In genomic region chr7:157138101-157138423, GRCh38 we compare ENCODE assay signal across 8 cellular contexts. TPM values are rescaled to one million over a fixed set of nuclear protein-coding genes. Genes with fewer than 3 reads are reported as not detected.
A peak's percentile ranks its signal among the peaks of the same experiment; 100 is the strongest.
DNase-seq lines count a peak whose midpoint lies in the region; ATAC-seq, FAIRE-seq and TF ChIP-seq lines count a peak whose summit lies in the region.

No MANE protein-coding gene starts in this region.

- DNase-seq in bronchial epithelial cell (ENCODE audit: low read depth): peak; percentile 36

- peak overlapping the region; percentile 19 for H3K9ac ChIP-seq in mucosa of stomach (ENCODE audit: low read length)

- no peaks in the 10 kb centered on the region for H3K9me3 ChIP-seq in mucosa of stomach (ENCODE audit: control insufficient read depth, low read length)

- FAIRE-seq in bronchial epithelial cell (lab: Jason Lieb, UNC): no peak

- H3K4me3 ChIP-seq in ACC112 (ENCODE audit: low read depth, low read length) (peak overlapping the region; percentile 83), bronchial epithelial cell (ENCODE audit: low read depth, low read length) (peak overlapping the region; percentile 65), mucosa of stomach (ENCODE audit: low read length) (no peak overlapping the region)

- peaks cover 30% of the 10 kb centered on the region for H3K4me1 ChIP-seq in ACC112 (ENCODE audit: control insufficient read depth, insufficient read depth, low read length, unreplicated experiment)
- peaks cover 11% of the 10 kb centered on the region for H3K4me1 ChIP-seq in mucosa of stomach (ENCODE audit: control insufficient read depth, insufficient read depth, low read length)

- peak overlapping the region; percentile 68 for H3K27ac ChIP-seq in ACC112 (ENCODE audit: low read depth, low read length)

- H3K79me2 ChIP-seq in ACC112 (ENCODE audit: control insufficient read depth, insufficient read depth, low read length, unreplicated experiment): peaks cover 42% of the 10 kb centered on the region

- ATAC-seq in HG03060 (IDR thresholded peaks at IDR 0.05; ENCODE audit: low read depth, unreplicated experiment) (peak; percentile 31), GM21737 (IDR thresholded peaks at IDR 0.05; ENCODE audit: unreplicated experiment) (no peak), GM21447 (IDR thresholded peaks at IDR 0.05; ENCODE audit: unreplicated experiment) (no peak), HG02885 (IDR thresholded peaks at IDR 0.05; ENCODE audit: poor library complexity, unreplicated experiment) (no peak), GM18498 (IDR thresholded peaks at IDR 0.05; ENCODE audit: unreplicated experiment) (no peak)

- TF ChIP-seq CTCF in bronchial epithelial cell (IDR thresholded peaks at IDR 0.05; ENCODE audit: insufficient read depth, low read length, severe bottlenecking): no peak

- H3K27me3 ChIP-seq in ACC112 (ENCODE audit: insufficient read depth, low read length) (no peaks in the 10 kb centered on the region), bronchial epithelial cell (ENCODE audit: control insufficient read depth, insufficient read depth, low read length) (no peaks in the 10 kb centered on the region), mucosa of stomach (ENCODE audit: control insufficient read depth, insufficient read depth, low read length) (no peaks in the 10 kb centered on the region)

- H3K36me3 ChIP-seq in ACC112 (ENCODE audit: insufficient read depth, low read length) (peaks cover 8% of the 10 kb centered on the region), bronchial epithelial cell (ENCODE audit: control insufficient read depth, insufficient read depth, low read length) (peaks cover 10% of the 10 kb centered on the region), mucosa of stomach (ENCODE audit: control insufficient read depth, insufficient read depth, low read length) (no peaks in the 10 kb centered on the region)

- peak overlapping the region; percentile 36 for H2AFZ ChIP-seq in ACC112 (ENCODE audit: low read length, unreplicated experiment)

RNA-seq across cellular contexts. Expression of gene UBE3C, which starts 0.7 kb away (rescaled TPM):
- total RNA-seq in bronchial epithelial cell: 73.6 and 89.5 TPM in 2 replicates
